3 cellular contexts compared by ENCODE assay signal in genomic region chr1:48198970-48199369, GRCh38.
A peak's percentile ranks its signal among the peaks of the same experiment; 100 is the strongest.
TF ChIP-seq lines count a peak whose summit lies in the region.

No MANE protein-coding gene starts in this region.

TF ChIP-seq in HepG2, 621 proteins besides CTCF, POLR2A, EP300 and RAD21:
- peak; percentile 73 for TF ChIP-seq MAFK (conservative IDR thresholded peaks at IDR 0.05 in 1 of 2, IDR thresholded peaks at IDR 0.05 in 1 of 2; ENCODE audit: low read length in 2 of 2)
- TF ChIP-seq, protein P1, sequence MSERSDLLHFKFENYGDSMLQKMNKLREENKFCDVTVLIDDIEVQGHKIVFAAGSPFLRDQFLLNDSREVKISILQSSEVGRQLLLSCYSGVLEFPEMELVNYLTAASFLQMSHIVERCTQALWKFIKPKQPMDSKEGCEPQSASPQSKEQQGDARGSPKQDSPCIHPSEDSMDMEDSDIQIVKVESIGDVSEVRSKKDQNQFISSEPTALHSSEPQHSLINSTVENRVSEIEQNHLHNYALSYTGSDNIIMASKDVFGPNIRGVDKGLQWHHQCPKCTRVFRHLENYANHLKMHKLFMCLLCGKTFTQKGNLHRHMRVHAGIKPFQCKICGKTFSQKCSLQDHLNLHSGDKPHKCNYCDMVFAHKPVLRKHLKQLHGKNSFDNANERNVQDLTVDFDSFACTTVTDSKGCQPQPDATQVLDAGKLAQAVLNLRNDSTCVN (CRISPR knock-in tag; IDR thresholded peaks at IDR 0.05; ENCODE audit: borderline replicate concordance) = no peak
- no peak for TF ChIP-seq ZNF275 (CRISPR knock-in tag; IDR thresholded peaks at IDR 0.05; ENCODE audit: borderline replicate concordance)
- no peak for TF ChIP-seq ZNF33A (CRISPR knock-in tag; IDR thresholded peaks at IDR 0.05; ENCODE audit: borderline replicate concordance)
- peak; percentile 67 for TF ChIP-seq MAFF (IDR thresholded peaks at IDR 0.05; ENCODE audit: low read depth, low read length)

TF ChIP-seq in IMR-90, 13 proteins besides CTCF, POLR2A, EP300 and RAD21:
- no peak for TF ChIP-seq RCOR1 (IDR thresholded peaks at IDR 0.05; ENCODE audit: insufficient replicate concordance, low read length)
- TF ChIP-seq MAFK (IDR thresholded peaks at IDR 0.05; ENCODE audit: low read depth, low read length) = peak; percentile 18; the same call in 1 of the 2 replicates

TF ChIP-seq in K562, 482 proteins besides CTCF, POLR2A, EP300 and RAD21:
- peak; percentile 65 for TF ChIP-seq ZNF316 (IDR thresholded peaks at IDR 0.05)
- TF ChIP-seq SMAD1 (IDR thresholded peaks at IDR 0.05; ENCODE audit: low read depth, low read length, partially characterized antibody) = no peak
- TF ChIP-seq MAFG (tag; conservative IDR thresholded peaks at IDR 0.05) = 0 out of 2 replicates have a peak, but pooled peaks have one; percentile 49
- TF ChIP-seq C11orf30 (IDR thresholded peaks at IDR 0.05; ENCODE audit: low read depth) = peak; percentile 40; the same call in 1 of the 2 replicates
